1 cellular context compared by ENCODE assay signal in the genomic region with DNA sequence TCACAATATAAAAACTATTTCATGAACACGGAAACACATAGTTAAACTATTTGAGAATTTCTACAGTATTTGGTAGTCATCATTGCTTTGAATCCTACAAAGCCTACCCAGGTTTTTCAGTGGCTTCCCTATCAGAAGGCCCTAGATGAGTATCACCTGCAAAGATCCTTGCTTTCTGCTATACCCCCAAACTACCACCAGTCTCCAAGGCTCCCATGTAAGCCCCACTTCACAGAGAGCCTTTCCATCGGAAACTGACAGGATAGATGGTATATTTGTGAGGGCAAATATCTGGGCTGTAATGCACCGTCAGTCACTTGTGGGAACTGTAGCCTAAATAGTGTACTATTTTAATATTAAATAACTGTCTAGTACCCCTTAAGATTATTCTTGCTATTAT.
TF ChIP-seq lines count a peak whose summit lies in the region.

No MANE protein-coding gene starts in this region.

TF ChIP-seq in HepG2, 621 proteins besides CTCF, POLR2A, EP300 and RAD21 (continued from another document):
- TF ChIP-seq, protein P1, sequence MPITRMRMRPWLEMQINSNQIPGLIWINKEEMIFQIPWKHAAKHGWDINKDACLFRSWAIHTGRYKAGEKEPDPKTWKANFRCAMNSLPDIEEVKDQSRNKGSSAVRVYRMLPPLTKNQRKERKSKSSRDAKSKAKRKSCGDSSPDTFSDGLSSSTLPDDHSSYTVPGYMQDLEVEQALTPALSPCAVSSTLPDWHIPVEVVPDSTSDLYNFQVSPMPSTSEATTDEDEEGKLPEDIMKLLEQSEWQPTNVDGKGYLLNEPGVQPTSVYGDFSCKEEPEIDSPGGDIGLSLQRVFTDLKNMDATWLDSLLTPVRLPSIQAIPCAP (CRISPR knock-in tag; IDR thresholded peaks at IDR 0.05; ENCODE audit: low read depth): no peak
- TF ChIP-seq, protein P2, sequence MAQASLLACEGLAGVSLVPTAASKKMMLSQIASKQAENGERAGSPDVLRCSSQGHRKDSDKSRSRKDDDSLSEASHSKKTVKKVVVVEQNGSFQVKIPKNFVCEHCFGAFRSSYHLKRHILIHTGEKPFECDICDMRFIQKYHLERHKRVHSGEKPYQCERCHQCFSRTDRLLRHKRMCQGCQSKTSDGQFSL (CRISPR knock-in tag; IDR thresholded peaks at IDR 0.05): no peak
- no peak for TF ChIP-seq CC2D1A (CRISPR knock-in tag; IDR thresholded peaks at IDR 0.05)
- TF ChIP-seq, protein P3, sequence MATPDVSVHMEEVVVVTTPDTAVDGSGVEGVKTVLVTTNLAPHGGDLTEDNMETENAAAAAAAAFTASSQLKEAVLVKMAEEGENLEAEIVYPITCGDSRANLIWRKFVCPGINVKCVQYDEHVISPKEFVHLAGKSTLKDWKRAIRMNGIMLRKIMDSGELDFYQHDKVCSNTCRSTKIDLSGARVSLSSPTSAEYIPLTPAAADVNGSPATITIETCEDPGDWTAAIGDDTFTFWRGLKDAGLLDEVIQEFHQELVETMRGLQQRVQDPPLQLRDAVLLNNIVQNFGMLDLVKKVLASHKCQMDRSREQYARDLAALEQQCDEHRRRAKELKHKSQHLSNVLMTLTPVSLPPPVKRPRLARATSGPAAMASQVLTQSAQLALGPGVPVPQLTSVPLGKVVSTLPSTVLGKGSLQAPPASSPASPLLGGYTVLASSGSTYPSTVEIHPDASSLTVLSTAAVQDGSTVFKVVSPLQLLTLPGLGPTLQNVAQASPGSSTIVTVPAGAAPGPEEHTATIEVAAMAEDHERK (CRISPR knock-in tag; IDR thresholded peaks at IDR 0.05; ENCODE audit: low read depth): no peak
- TF ChIP-seq, protein P4, sequence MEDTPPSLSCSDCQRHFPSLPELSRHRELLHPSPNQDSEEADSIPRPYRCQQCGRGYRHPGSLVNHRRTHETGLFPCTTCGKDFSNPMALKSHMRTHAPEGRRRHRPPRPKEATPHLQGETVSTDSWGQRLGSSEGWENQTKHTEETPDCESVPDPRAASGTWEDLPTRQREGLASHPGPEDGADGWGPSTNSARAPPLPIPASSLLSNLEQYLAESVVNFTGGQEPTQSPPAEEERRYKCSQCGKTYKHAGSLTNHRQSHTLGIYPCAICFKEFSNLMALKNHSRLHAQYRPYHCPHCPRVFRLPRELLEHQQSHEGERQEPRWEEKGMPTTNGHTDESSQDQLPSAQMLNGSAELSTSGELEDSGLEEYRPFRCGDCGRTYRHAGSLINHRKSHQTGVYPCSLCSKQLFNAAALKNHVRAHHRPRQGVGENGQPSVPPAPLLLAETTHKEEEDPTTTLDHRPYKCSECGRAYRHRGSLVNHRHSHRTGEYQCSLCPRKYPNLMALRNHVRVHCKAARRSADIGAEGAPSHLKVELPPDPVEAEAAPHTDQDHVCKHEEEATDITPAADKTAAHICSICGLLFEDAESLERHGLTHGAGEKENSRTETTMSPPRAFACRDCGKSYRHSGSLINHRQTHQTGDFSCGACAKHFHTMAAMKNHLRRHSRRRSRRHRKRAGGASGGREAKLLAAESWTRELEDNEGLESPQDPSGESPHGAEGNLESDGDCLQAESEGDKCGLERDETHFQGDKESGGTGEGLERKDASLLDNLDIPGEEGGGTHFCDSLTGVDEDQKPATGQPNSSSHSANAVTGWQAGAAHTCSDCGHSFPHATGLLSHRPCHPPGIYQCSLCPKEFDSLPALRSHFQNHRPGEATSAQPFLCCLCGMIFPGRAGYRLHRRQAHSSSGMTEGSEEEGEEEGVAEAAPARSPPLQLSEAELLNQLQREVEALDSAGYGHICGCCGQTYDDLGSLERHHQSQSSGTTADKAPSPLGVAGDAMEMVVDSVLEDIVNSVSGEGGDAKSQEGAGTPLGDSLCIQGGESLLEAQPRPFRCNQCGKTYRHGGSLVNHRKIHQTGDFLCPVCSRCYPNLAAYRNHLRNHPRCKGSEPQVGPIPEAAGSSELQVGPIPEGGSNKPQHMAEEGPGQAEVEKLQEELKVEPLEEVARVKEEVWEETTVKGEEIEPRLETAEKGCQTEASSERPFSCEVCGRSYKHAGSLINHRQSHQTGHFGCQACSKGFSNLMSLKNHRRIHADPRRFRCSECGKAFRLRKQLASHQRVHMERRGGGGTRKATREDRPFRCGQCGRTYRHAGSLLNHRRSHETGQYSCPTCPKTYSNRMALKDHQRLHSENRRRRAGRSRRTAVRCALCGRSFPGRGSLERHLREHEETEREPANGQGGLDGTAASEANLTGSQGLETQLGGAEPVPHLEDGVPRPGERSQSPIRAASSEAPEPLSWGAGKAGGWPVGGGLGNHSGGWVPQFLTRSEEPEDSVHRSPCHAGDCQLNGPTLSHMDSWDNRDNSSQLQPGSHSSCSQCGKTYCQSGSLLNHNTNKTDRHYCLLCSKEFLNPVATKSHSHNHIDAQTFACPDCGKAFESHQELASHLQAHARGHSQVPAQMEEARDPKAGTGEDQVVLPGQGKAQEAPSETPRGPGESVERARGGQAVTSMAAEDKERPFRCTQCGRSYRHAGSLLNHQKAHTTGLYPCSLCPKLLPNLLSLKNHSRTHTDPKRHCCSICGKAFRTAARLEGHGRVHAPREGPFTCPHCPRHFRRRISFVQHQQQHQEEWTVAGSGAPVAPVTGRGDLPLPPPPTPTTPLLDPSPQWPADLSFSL (CRISPR knock-in tag; IDR thresholded peaks at IDR 0.05): no peak
- no peak for TF ChIP-seq CCAR2 (optimal IDR thresholded peaks at IDR 0.05; ENCODE audit: low read depth, low read length)
- no peak for TF ChIP-seq STAT5B (CRISPR knock-in tag; IDR thresholded peaks at IDR 0.05)
- TF ChIP-seq TP53 (CRISPR knock-in tag; conservative IDR thresholded peaks at IDR 0.05): no peak
